ENCODE assay signal across 4 cellular contexts in genomic region chr18:54911551-54911950, GRCh38. TPM values are rescaled to one million over a fixed set of nuclear protein-coding genes. Genes with fewer than 3 reads are reported as not detected.
"Had no signal": no experiment of that assay in that cellular context is flagged by ENCODE, and none has a peak within 500 bp of the region (broad histone marks: within the 10 kb centered on the region; RNA-seq: fewer than 3 reads in every experiment).

No MANE protein-coding gene starts in this region.

- DNase-seq: GDM1, GF-D8 had no signal

- ATAC-seq: GM12878 had no signal

- H3K4me3 ChIP-seq: GM12878 had no signal

RNA-seq across cellular contexts. Expression of gene CCDC68, which starts 47.7 kb away (rescaled TPM):
- total RNA-seq: G401, GM12878 had no signal
